Comparison of ENCODE assay signal across 9 cellular contexts in genomic region chr11:59053387-59053786, GRCh38. TPM values are rescaled to one million over a fixed set of nuclear protein-coding genes. Genes with fewer than 3 reads are reported as not detected.
DNase-seq lines count a peak whose midpoint lies in the region; ATAC-seq and TF ChIP-seq lines count a peak whose summit lies in the region.
"Had no signal": no experiment of that assay in that cellular context is flagged by ENCODE, and none has a peak within 500 bp of the region (broad histone marks: within the 10 kb centered on the region; RNA-seq: fewer than 3 reads in every experiment).

No MANE protein-coding gene starts in this region.

- H3K4me3 ChIP-seq in fibroblast of lung (replicated peaks in 1 of 4; ENCODE audit: control extremely low read depth in 1 of 4, insufficient read depth in 1 of 4, low read depth in 3 of 4, low read length in 4 of 4) = no peak overlapping the region
- H3K4me3 ChIP-seq in testis = no peak overlapping the region

- DNase-seq in GDM1 (lab: John Stamatoyannopoulos, UW) = peak; percentile 21
- DNase-seq in NCI-H460 (ENCODE audit: extremely low read depth, low read depth) = peak; percentile 34
- peak; percentile 81 for DNase-seq in activated CD8-positive, alpha-beta memory T cell treated with anti-CD3 and anti-CD28 coated beads, Interleukin-2, amount 50 U/mL, for 4 hours
- peak; percentile 30 to 53 for DNase-seq in fibroblast of lung (ENCODE audit: low read depth in 2 of 2)
- peak; percentile 88 for DNase-seq in omental fat pad (ENCODE audit: low spot score)
- DNase-seq in testis = peak; percentile 81

- H3K79me2 ChIP-seq in fibroblast of lung (ENCODE audit: control insufficient read depth, insufficient read depth, low read length) = no peaks in the 10 kb centered on the region

- no peak for TF ChIP-seq POLR2A in testis (IDR thresholded peaks at IDR 0.05)

- H3K9me3 ChIP-seq in fibroblast of lung (ENCODE audit: control insufficient read depth, insufficient read depth, low read depth, low read length) (no peaks in the 10 kb centered on the region), testis (no peaks in the 10 kb centered on the region)

- ATAC-seq in GM21723 (IDR thresholded peaks at IDR 0.05; ENCODE audit: unreplicated experiment) = peak; percentile 48
- ATAC-seq in omental fat pad (ENCODE audit: low FRiP score) = no peak
- no peak for ATAC-seq in esophagus mucosa

- no peak overlapping the region for H2AFZ ChIP-seq in fibroblast of lung (ENCODE audit: low read length)

- H3K27ac ChIP-seq in fibroblast of lung (ENCODE audit: insufficient read depth, low read length) (no peak overlapping the region), testis (no peak overlapping the region)

- WGBS in testis, 2 donors = 42 to 47% methylated on average over 2 of the region's 2 CpGs

- TF ChIP-seq CTCF in fibroblast of lung (conservative IDR thresholded peaks at IDR 0.05 in 1 of 2, IDR thresholded peaks at IDR 0.05 in 1 of 2; ENCODE audit: low read depth in 1 of 2, low read length in 2 of 2) (peak; percentile 62 to 71), omental fat pad (IDR thresholded peaks at IDR 0.05) (no peak), testis (IDR thresholded peaks at IDR 0.05) (peak; percentile 42 to 68 (median 44))

- H3K36me3 ChIP-seq in fibroblast of lung (ENCODE audit: control insufficient read depth, insufficient read depth, low read length) (no peaks in the 10 kb centered on the region), testis (ENCODE audit: low read depth, missing control alignments) (no peaks in the 10 kb centered on the region)

- H3K4me1 ChIP-seq in fibroblast of lung (ENCODE audit: control insufficient read depth, extremely low read depth, insufficient read depth, low read length) (no peaks in the 10 kb centered on the region), testis (no peaks in the 10 kb centered on the region)

- no peaks in the 10 kb centered on the region for H4K20me1 ChIP-seq in fibroblast of lung (ENCODE audit: control insufficient read depth, extremely low read depth, insufficient read depth, low read length)

- H3K27me3 ChIP-seq in fibroblast of lung (ENCODE audit: control insufficient read depth, insufficient read depth, low read length) (peaks cover 2% of the 10 kb centered on the region), testis (no peaks in the 10 kb centered on the region)

- no peak overlapping the region for H3K9ac ChIP-seq in fibroblast of lung (ENCODE audit: insufficient read depth, low read length)

- intact Hi-C loops in testis (cut with DNase I; ENCODE audit: low total_unique reads) = no loop called here

- no peak overlapping the region for H3K4me2 ChIP-seq in fibroblast of lung (ENCODE audit: extremely low read depth, insufficient read depth, low read length)

RNA-seq across cellular contexts. Expression of gene GLYATL1B, which starts 32.7 kb away (rescaled TPM):
- total RNA-seq in NCI-H460 (2014; rRNA removed; shearing (Covaris generic)) = not detected in 2 replicates
- not detected in 2 replicates for polyA plus RNA-seq in NCI-H460 (2014; cell fraction: nucleus; rRNA removed)
- total RNA-seq in fibroblast of lung (not detected in 2 replicates), omental fat pad (not detected), testis (not detected), esophagus mucosa (not detected)
- polyA plus RNA-seq in fibroblast of lung (not detected in 2 replicates), testis (ENCODE audit: insufficient read depth, low read depth, low replicate concordance) (not detected)
- not detected in 2 replicates for polyA plus RNA-seq in fibroblast of lung (2012)
- polyA minus RNA-seq in fibroblast of lung (ENCODE audit: low replicate concordance) = not detected in 2 replicates
- polyA plus RNA-seq: esophagus had no signal

RNA-seq across cellular contexts. Expression of gene FAM111B, which starts 53.6 kb away (rescaled TPM):
- 2.6 and 3.7 TPM in 2 replicates for total RNA-seq in NCI-H460 (2014; rRNA removed; shearing (Covaris generic))
- polyA plus RNA-seq in NCI-H460 (2014; cell fraction: nucleus; rRNA removed) = 5.6 and 7.5 TPM in 2 replicates
- total RNA-seq in fibroblast of lung (0.26 and 0.33 TPM in 2 replicates), omental fat pad (1 to 10 TPM in 2 of 4 donors, under 1 TPM in 1, not detected in 1; 0.19 to 2.4 (median 1.9) TPM), testis (under 1 TPM; 0.24 to 0.81 TPM), esophagus mucosa (9.6 TPM)
- polyA plus RNA-seq in fibroblast of lung (6.2 and 14.8 TPM in 2 replicates), testis (ENCODE audit: insufficient read depth, low read depth, low replicate concordance) (not detected)
- polyA plus RNA-seq in fibroblast of lung (2012) = 4.5 and 11.6 TPM in 2 replicates
- polyA minus RNA-seq in fibroblast of lung (ENCODE audit: low replicate concordance) = 0.47 and 3.9 TPM in 2 replicates

Comparison
In these comparisons a context has a peak if more than half of its experiments do, and no peak if none do; other contexts are left out.
1. DNase-seq: peak in every context shown above with its lines; median percentile 88 in omental fat pad; 81 in activated CD8-positive, alpha-beta memory T cell treated with anti-CD3 and anti-CD28 coated beads, Interleukin-2, amount 50 U/mL, for 4 hours; 81 in testis; 42 in fibroblast of lung; 34 in NCI-H460; 21 in GDM1.
2. CTCF ChIP-seq: peak in fibroblast of lung (2 of 2) and testis (3 of 3); none in omental fat pad (0 of 3).